ENCODE assay signal across 1 cellular context in the genomic region with DNA sequence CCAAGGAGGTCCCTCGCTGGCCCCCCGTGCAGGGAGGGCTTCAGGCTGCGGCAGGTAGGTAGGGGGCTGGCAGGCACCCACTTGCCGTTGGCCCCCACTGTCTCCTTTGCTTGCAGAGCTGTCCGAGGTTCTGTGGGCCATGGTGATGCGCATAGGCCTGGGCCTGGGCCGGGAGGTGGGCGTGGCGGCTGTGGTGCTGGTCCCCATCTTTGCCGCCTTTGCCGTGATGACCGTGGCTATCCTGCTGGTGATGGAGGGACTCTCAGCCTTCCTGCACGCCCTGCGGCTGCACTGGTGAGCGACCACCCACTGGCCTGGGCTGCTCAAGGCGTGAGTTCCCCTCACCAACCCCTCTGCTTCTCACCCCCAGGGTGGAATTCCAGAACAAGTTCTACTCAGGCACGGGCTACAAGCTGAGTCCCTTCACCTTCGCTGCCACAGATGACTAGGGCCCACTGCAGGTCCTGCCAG.
TF ChIP-seq lines count a peak whose summit lies in the region.

No MANE protein-coding gene starts in this region.

TF ChIP-seq in HepG2, 621 proteins besides CTCF, POLR2A, EP300 and RAD21:
- TF ChIP-seq AGO2 (optimal IDR thresholded peaks at IDR 0.05; ENCODE audit: low read depth, low read length) (peak; percentile 26), FOXA3 (CRISPR knock-in tag; IDR thresholded peaks at IDR 0.05) (no peak), ZBTB38 (CRISPR knock-in tag; IDR thresholded peaks at IDR 0.05) (no peak), REXO4 (CRISPR knock-in tag; IDR thresholded peaks at IDR 0.05; ENCODE audit: borderline replicate concordance) (no peak)
TF ChIP-seq in HepG2: peak in this region for 1.
